Comparison of ENCODE assay signal across 8 cellular contexts in genomic region chr3:10263549-10264363, GRCh38. TPM values are rescaled to one million over a fixed set of nuclear protein-coding genes. Genes with fewer than 3 reads are reported as not detected.
DNase-seq lines count a peak whose midpoint lies in the region; ATAC-seq lines count a peak whose summit lies in the region.

No MANE protein-coding gene starts in this region.

- peaks cover 87% of the 10 kb centered on the region for H3K79me2 ChIP-seq in GM23248 (ENCODE audit: insufficient read depth)

- POLR2A ChIA-PET in T-cell (lab: Charles Lee), result interaction anchor here (0.5 to 0.7 kb wide), 9 partner anchors 13 to 298 kb away, joined by 3 to 9 read pairs (median 4); no protein-coding TSS in a partner anchor

- peaks cover 13% of the 10 kb centered on the region; the same call in 1 of the 2 replicates for H3F3A ChIP-seq in GM23248 (ENCODE audit: insufficient read depth)

- DNase-seq in GM23248, result peak; percentile 81
- peak; percentile 32 to 77 (median 64) for DNase-seq in T-cell
- DNase-seq in activated naive CD8-positive, alpha-beta T cell treated with anti-CD3 and anti-CD28 coated beads, Interleukin-2, amount 50 U/mL, for 24 hours, result peak; percentile 76
- DNase-seq in islet precursor cell, result peak; percentile 85
- peak; percentile 75 for DNase-seq in stimulated activated CD4-positive, alpha-beta T cell treated with anti-CD3 and anti-CD28 coated beads, Interleukin-4, amount 100 ng/mL, for 1 hour
- DNase-seq in NCI-H2029 treated with DMSO at 0.1 percent for 48 hours (lab: John Stamatoyannopoulos, UW), result no peak
- no peak for DNase-seq in NCI-H2107 (lab: John Stamatoyannopoulos, UW)
- no peak for DNase-seq in HK-2 (ENCODE audit: unreplicated experiment)

- H3K36me3 ChIP-seq in GM23248 (ENCODE audit: low read depth), result peaks cover 6% of the 10 kb centered on the region; the same call in 1 of the 2 replicates

- no peaks in the 10 kb centered on the region for H3K9me2 ChIP-seq in GM23248 (ENCODE audit: insufficient read depth)

- peak; percentile 95 to 97 (median 96) for ATAC-seq in T-cell (replicated peaks in 1 of 4)
- ATAC-seq in activated naive CD8-positive, alpha-beta T cell treated with anti-CD3 and anti-CD28 coated beads, Interleukin-2, amount 50 U/mL, for 24 hours, result peak; percentile 94

- peaks cover 67% of the 10 kb centered on the region for H3K36me3 Mint-ChIP-seq in T-cell
- peaks cover 72% of the 10 kb centered on the region for H3K36me3 Mint-ChIP-seq in activated naive CD8-positive, alpha-beta T cell treated with anti-CD3 and anti-CD28 coated beads, Interleukin-2, amount 50 U/mL, for 24 hours (ENCODE audit: low read depth)

- peaks cover 86 to 90% (median 87%) of the 10 kb centered on the region in 3 donors for H3K4me1 Mint-ChIP-seq in T-cell
- H3K4me1 Mint-ChIP-seq in activated naive CD8-positive, alpha-beta T cell treated with anti-CD3 and anti-CD28 coated beads, Interleukin-2, amount 50 U/mL, for 24 hours, result peaks cover 73% of the 10 kb centered on the region

- peak overlapping the region; percentile 57 for H3K4me3 ChIP-seq in GM23248

- peak overlapping the region; percentile 55 for H3K4me2 ChIP-seq in GM23248 (ENCODE audit: unreplicated experiment)

- H2AFZ ChIP-seq in GM23248, result peak overlapping the region; percentile 71

- no peaks in the 10 kb centered on the region for H3K27me3 Mint-ChIP-seq in T-cell
- H3K27me3 Mint-ChIP-seq in activated naive CD8-positive, alpha-beta T cell treated with anti-CD3 and anti-CD28 coated beads, Interleukin-2, amount 50 U/mL, for 24 hours, result no peaks in the 10 kb centered on the region

- H3K27ac ChIP-seq in GM23248, result peak overlapping the region; percentile 14

- in situ Hi-C loops in GM23248 (cut with MboI), result no loop called here

- H3K4me3 Mint-ChIP-seq in T-cell, result peak overlapping the region; percentile 64 to 81 (median 78)
- peak overlapping the region; percentile 69 for H3K4me3 Mint-ChIP-seq in activated naive CD8-positive, alpha-beta T cell treated with anti-CD3 and anti-CD28 coated beads, Interleukin-2, amount 50 U/mL, for 24 hours

- H3K27me3 ChIP-seq in GM23248 (replicated peaks; ENCODE audit: insufficient read depth), result no peaks in the 10 kb centered on the region

- peaks cover 14% of the 10 kb centered on the region for H3K4me1 ChIP-seq in GM23248 (ENCODE audit: insufficient read depth)

- peak overlapping the region; percentile 39 for H3K9ac ChIP-seq in GM23248

- 25 to 33% methylated on average over 12 of the region's 12 CpGs for whole genome bisulfite sequencing in GM23248 (ENCODE audit: low coverage in 1 of 2, low lambda C conversion rate in 2 of 2, missing lambda C conversion rate in 2 of 2), 2 experiments

- CTCF ChIA-PET in T-cell (lab: Charles Lee), result interaction anchor here (0.5 to 2.3 kb wide), 23 partner anchors 8 to 720 kb away, joined by 3 to 20 read pairs (median 4); partner anchors contain the start of genes ARPC4 (in 1 of the 2), BRK1 (in 1 of the 2), IRAK2 (in 1 of the 2) and RPUSD3 (in 1 of the 2)

- no peaks in the 10 kb centered on the region for H3K9me3 ChIP-seq in GM23248 (ENCODE audit: low read depth)

- H3K9me3 Mint-ChIP-seq in T-cell, result no peaks in the 10 kb centered on the region
- no peaks in the 10 kb centered on the region for H3K9me3 Mint-ChIP-seq in activated naive CD8-positive, alpha-beta T cell treated with anti-CD3 and anti-CD28 coated beads, Interleukin-2, amount 50 U/mL, for 24 hours

- H4K20me1 ChIP-seq in GM23248 (ENCODE audit: insufficient read depth), result peaks cover 4% of the 10 kb centered on the region; the same call in 1 of the 2 replicates

- H3K27ac Mint-ChIP-seq in T-cell, result peak overlapping the region; percentile 94 to 97
- H3K27ac Mint-ChIP-seq in activated naive CD8-positive, alpha-beta T cell treated with anti-CD3 and anti-CD28 coated beads, Interleukin-2, amount 50 U/mL, for 24 hours, result peak overlapping the region; percentile 85

RNA-seq across cellular contexts. Expression of gene TATDN2, which starts 15.5 kb away (rescaled TPM):
- total RNA-seq in GM23248 (2014; rRNA removed; shearing (Covaris generic)), result 8.4 and 10.1 TPM in 2 replicates
- polyA plus RNA-seq in GM23248 (2016; fragmentation: Nextera tagmentation; extraction: Ambion mirVana), result 4.6 and 4.9 TPM in 2 replicates
- 10 to 100 TPM; 58.9 to 82.3 (median 79.9) TPM for total RNA-seq in T-cell

RNA-seq across cellular contexts. Expression of gene GHRL, which starts 29.0 kb away (rescaled TPM):
- not detected in 2 replicates for total RNA-seq in GM23248 (2014; rRNA removed; shearing (Covaris generic))
- 0.71 TPM in 1 of 2 replicates, not detected in the other for polyA plus RNA-seq in GM23248 (2016; fragmentation: Nextera tagmentation; extraction: Ambion mirVana)
- total RNA-seq in T-cell, result 1 to 10 TPM in 1 of 5 donors, under 1 TPM in 3, not detected in 1; 0.29 to 1.7 (median 0.61) TPM

RNA-seq across cellular contexts. Expression of gene SEC13, which starts 57.2 kb away (rescaled TPM):
- total RNA-seq in GM23248 (2014; rRNA removed; shearing (Covaris generic)), result 190 and 219 TPM in 2 replicates
- polyA plus RNA-seq in GM23248 (2016; fragmentation: Nextera tagmentation; extraction: Ambion mirVana), result 304 and 307 TPM in 2 replicates
- 10 to 100 TPM; 64.4 to 82.4 (median 71.3) TPM for total RNA-seq in T-cell

Comparison
In these comparisons a context has a peak if more than half of its experiments do, and no peak if none do; other contexts are left out.
1. DNase-seq: peak in GM23248 (single experiment), T-cell (34 of 34), activated naive CD8-positive, alpha-beta T cell treated with anti-CD3 and anti-CD28 coated beads, Interleukin-2, amount 50 U/mL, for 24 hours (single experiment), islet precursor cell (single experiment) and stimulated activated CD4-positive, alpha-beta T cell treated with anti-CD3 and anti-CD28 coated beads, Interleukin-4, amount 100 ng/mL, for 1 hour (single experiment); none in NCI-H2029 treated with DMSO at 0.1 percent for 48 hours (single experiment), NCI-H2107 (single experiment) and HK-2 (single experiment).